In genomic region chr20:48405909-48406308, GRCh38 we compare ENCODE assay signal across 15 cellular contexts.
DNase-seq lines count a peak whose midpoint lies in the region; ATAC-seq, FAIRE-seq and TF ChIP-seq lines count a peak whose summit lies in the region.
"Had no signal": no experiment of that assay in that cellular context is flagged by ENCODE, and none has a peak within 500 bp of the region (broad histone marks: within the 10 kb centered on the region; RNA-seq: fewer than 3 reads in every experiment).

No MANE protein-coding gene starts in this region.

- DNase-seq in GM23338 (ENCODE audit: low spot score): peak; percentile 69
- DNase-seq in NCI-H446 (lab: John Stamatoyannopoulos, UW): peak; percentile 48 to 68
- peak in 1 of 2 experiments; percentile 68 for DNase-seq in H1 (ENCODE audit: low read depth in 1 of 2, low spot score in 2 of 2)
- DNase-seq in retina: peak; percentile 41
- DNase-seq in testis: no peak
- no peak for DNase-seq in CD8-positive, alpha-beta T cell
- DNase-seq: activated naive CD4-positive, alpha-beta T cell treated with Interleukin-2 at 50 U/mL for 16 hours; DMS153; foreskin fibroblast; lower lobe of right lung; MV-4-11; NCI-H748 treated with DMSO at 0.1 percent for 48 hours had no signal

- H3K36me3 Mint-ChIP-seq in GM23338 (ENCODE audit: low read depth): no peaks in the 10 kb centered on the region
- no peaks in the 10 kb centered on the region for H3K36me3 Mint-ChIP-seq in CD8-positive, alpha-beta T cell
- H3K36me3 Mint-ChIP-seq: natural killer cell treated with Interleukin-12 subunit alpha and Interleukin-12 subunit beta and Interleukin-15 and Interleukin-18, amount 100 ng/mL, for 72 hours had no signal

- no peaks in the 10 kb centered on the region for H3K9me2 ChIP-seq in GM23338 (ENCODE audit: insufficient read depth)

- no peaks in the 10 kb centered on the region for H3K79me1 ChIP-seq in H1 (ENCODE audit: low read depth, low read length)

- H3K4me1 ChIP-seq in GM23338 (ENCODE audit: insufficient read depth): peaks cover 18% of the 10 kb centered on the region
- H3K4me1 ChIP-seq in H1 (replicated peaks in 1 of 4; ENCODE audit: control insufficient read depth in 3 of 4, insufficient read depth in 4 of 4, low read length in 3 of 4): peaks cover 2 to 9% (median 6%) of the 10 kb centered on the region in 4 experiments; a peak in 5 of 7 replicates
- no peaks in the 10 kb centered on the region for H3K4me1 ChIP-seq in testis
- H3K4me1 ChIP-seq in CD8-positive, alpha-beta T cell (ENCODE audit: insufficient read depth, low read length): no peaks in the 10 kb centered on the region
- H3K4me1 ChIP-seq: breast epithelium, lower lobe of right lung had no signal

- ATAC-seq in GM23338 (peak; percentile 86), GM18517 (IDR thresholded peaks at IDR 0.05; ENCODE audit: unreplicated experiment) (no peak)
- no peak for ATAC-seq in CD8-positive, alpha-beta T cell
- ATAC-seq: lower lobe of right lung; natural killer cell treated with Interleukin-12 subunit alpha and Interleukin-12 subunit beta and Interleukin-15 and Interleukin-18, amount 100 ng/mL, for 72 hours had no signal

- peaks cover 4% of the 10 kb centered on the region for H3K27me3 Mint-ChIP-seq in GM23338 (ENCODE audit: insufficient read depth, low read depth, poor library complexity)
- peaks cover 13% of the 10 kb centered on the region for H3K27me3 Mint-ChIP-seq in CD8-positive, alpha-beta T cell (ENCODE audit: low read depth)

- H3K27ac Mint-ChIP-seq in GM23338: no peak overlapping the region
- no peak overlapping the region for H3K27ac Mint-ChIP-seq in CD8-positive, alpha-beta T cell
- H3K27ac Mint-ChIP-seq: natural killer cell treated with Interleukin-12 subunit alpha and Interleukin-12 subunit beta and Interleukin-15 and Interleukin-18, amount 100 ng/mL, for 72 hours had no signal

- no peak for TF ChIP-seq POLR2A in H1 (IDR thresholded peaks at IDR 0.05; ENCODE audit: control extremely low read depth in 1 of 2, low read depth in 2 of 2, low read length in 2 of 2)
- no peak for TF ChIP-seq POLR2A in testis (IDR thresholded peaks at IDR 0.05)

- H2BK120ac ChIP-seq in H1 (replicated peaks; ENCODE audit: low read depth, low read length): no peak overlapping the region

- peak overlapping the region; percentile 20 for H4K91ac ChIP-seq in H1 (replicated peaks; ENCODE audit: insufficient read length, low read length)

- H3K36me3 ChIP-seq in GM23338 (ENCODE audit: insufficient read depth) (no peaks in the 10 kb centered on the region), H1 (ENCODE audit: control insufficient read depth in 2 of 4, insufficient read depth in 4 of 4, low read length in 3 of 4) (no peaks in the 10 kb centered on the region), testis (ENCODE audit: low read depth, missing control alignments) (no peaks in the 10 kb centered on the region)
- H3K36me3 ChIP-seq in CD8-positive, alpha-beta T cell (ENCODE audit: insufficient read depth, low read length): no peaks in the 10 kb centered on the region
- H3K36me3 ChIP-seq: breast epithelium, lower lobe of right lung had no signal

- H3K9me3 Mint-ChIP-seq in GM23338: no peaks in the 10 kb centered on the region
- no peaks in the 10 kb centered on the region for H3K9me3 Mint-ChIP-seq in CD8-positive, alpha-beta T cell
- H3K9me3 Mint-ChIP-seq: natural killer cell treated with Interleukin-12 subunit alpha and Interleukin-12 subunit beta and Interleukin-15 and Interleukin-18, amount 100 ng/mL, for 72 hours had no signal

- no peak overlapping the region; the same call in 1 of the 2 replicates for H3K18ac ChIP-seq in H1 (ENCODE audit: extremely low read depth, low read length)

- no peak overlapping the region for H3K4me3 Mint-ChIP-seq in GM23338
- no peak overlapping the region for H3K4me3 Mint-ChIP-seq in CD8-positive, alpha-beta T cell
- H3K4me3 Mint-ChIP-seq: natural killer cell treated with Interleukin-12 subunit alpha and Interleukin-12 subunit beta and Interleukin-15 and Interleukin-18, amount 100 ng/mL, for 72 hours had no signal

- H2AFZ ChIP-seq in GM23338 (no peak overlapping the region; the same call in 1 of the 2 replicates), H1 (ENCODE audit: low read length) (no peak overlapping the region)

- TF ChIP-seq EP300 in H1 (IDR thresholded peaks at IDR 0.05; ENCODE audit: borderline replicate concordance in 1 of 2, low read depth in 2 of 2, low read length in 2 of 2): no peak

- no peaks in the 10 kb centered on the region for H3K9me3 ChIP-seq in H1 (ENCODE audit: insufficient read depth in 2 of 2, low read depth in 1 of 2, low read length in 1 of 2)
- H3K9me3 ChIP-seq in testis: no peaks in the 10 kb centered on the region
- no peaks in the 10 kb centered on the region for H3K9me3 ChIP-seq in CD8-positive, alpha-beta T cell (ENCODE audit: low read length)
- H3K9me3 ChIP-seq: breast epithelium, lower lobe of right lung had no signal

- H3K27ac ChIP-seq in GM23338 (ENCODE audit: low read depth): no peak overlapping the region
- H3K27ac ChIP-seq in H1 (ENCODE audit: low read depth, low read length): no peak overlapping the region
- no peak overlapping the region for H3K27ac ChIP-seq in testis
- H3K27ac ChIP-seq in CD8-positive, alpha-beta T cell (ENCODE audit: low read depth, low read length): no peak overlapping the region
- H3K27ac ChIP-seq: breast epithelium, lower lobe of right lung had no signal

- no peak overlapping the region for H4K5ac ChIP-seq in H1 (ENCODE audit: insufficient read length, low read depth, low read length)

- H3K4me3 ChIP-seq in GM23338 (no peak overlapping the region), H1 (ENCODE audit: extremely low read depth in 1 of 4, insufficient read depth in 2 of 4, low read depth in 3 of 4, low read length in 4 of 4) (no peak overlapping the region), testis (no peak overlapping the region)
- H3K4me3 ChIP-seq in CD8-positive, alpha-beta T cell (ENCODE audit: low read depth, low read length): no peak overlapping the region
- H3K4me3 ChIP-seq: breast epithelium, lower lobe of right lung had no signal

- H2BK15ac ChIP-seq in H1 (ENCODE audit: low read length): 0 out of 2 replicates have a peak overlapping the region, but pooled peaks have one; percentile 34

- no peak for FAIRE-seq in H1 (lab: Jason Lieb, UNC)

- H3K14ac ChIP-seq in H1 (ENCODE audit: insufficient read length): no peak overlapping the region

- CTCF ChIA-PET in H1 (lab: Charles Lee; ENCODE audit: partially characterized antibody): interaction anchor here (2.0 to 3.3 kb wide), 3 partner anchors 10 to 22 kb away, joined by 5 to 24 read pairs (median 15); no protein-coding TSS in a partner anchor
- CTCF ChIA-PET in CD8-positive, alpha-beta T cell (lab: Charles Lee): no interaction called here

- no peaks in the 10 kb centered on the region for H3K23me2 ChIP-seq in H1 (ENCODE audit: low read depth, low read length)

- intact Hi-C loops in testis (cut with DNase I; ENCODE audit: low total_unique reads): no loop called here
- intact Hi-C loops in CD8-positive, alpha-beta T cell (cut with DNase I, micrococcal nuclease): no loop called here

- H2BK5ac ChIP-seq in H1 (ENCODE audit: low read depth, low read length): no peak overlapping the region

- no peak overlapping the region for H3K4me2 ChIP-seq in GM23338
- no peak overlapping the region; a peak in 1 of 4 replicates for H3K4me2 ChIP-seq in H1 (ENCODE audit: insufficient read depth in 1 of 2, low read depth in 2 of 2, low read length in 2 of 2)

- no peak overlapping the region for H3K23ac ChIP-seq in H1 (ENCODE audit: insufficient read length)

- no peaks in the 10 kb centered on the region for H4K20me1 ChIP-seq in GM23338 (replicated peaks; ENCODE audit: insufficient read depth)
- no peaks in the 10 kb centered on the region for H4K20me1 ChIP-seq in H1 (replicated peaks in 1 of 2; ENCODE audit: control insufficient read depth in 1 of 2, insufficient read depth in 2 of 2, low read length in 2 of 2)

- H2BK12ac ChIP-seq in H1 (ENCODE audit: low read depth, low read length): peak overlapping the region; percentile 42; the same call in 1 of the 2 replicates

- 86% methylated on average over 4 of the region's 13 CpGs; no CpG with 5 or more reads in 1 of the 2 experiments for WGBS in H1 (ENCODE audit: extremely low coverage in 1 of 2, insufficient coverage in 1 of 2, insufficient read length in 1 of 2, insufficient replicate concordance in 2 of 2, low coverage in 1 of 2, low lambda C conversion rate in 2 of 2, missing lambda C conversion rate in 1 of 2), 2 experiments
- WGBS in testis, 2 donors: 75 to 77% methylated on average over 6 to 13 of the region's 13 CpGs

- POLR2A ChIA-PET in H1 (lab: Charles Lee; ENCODE audit: partially characterized antibody): no interaction called here
- POLR2A ChIA-PET in CD8-positive, alpha-beta T cell (lab: Charles Lee): no interaction called here

- no peaks in the 10 kb centered on the region for H3F3A ChIP-seq in GM23338 (replicated peaks; ENCODE audit: low read depth)

- no peak overlapping the region for H3K4ac ChIP-seq in H1 (replicated peaks; ENCODE audit: insufficient read length, low read depth, low read length)

- H2AK5ac ChIP-seq in H1 (ENCODE audit: low read depth, low read length): 0 out of 2 replicates have a peak overlapping the region, but pooled peaks have one; percentile 17

- H3K27me3 ChIP-seq in GM23338 (ENCODE audit: insufficient read depth) (no peaks in the 10 kb centered on the region), H1 (replicated peaks in 1 of 4; ENCODE audit: control insufficient read depth in 3 of 4, extremely low read depth in 1 of 4, insufficient read depth in 3 of 4, low read length in 3 of 4) (no peaks in the 10 kb centered on the region; a peak in 1 of 7 replicates), testis (no peaks in the 10 kb centered on the region)
- H3K27me3 ChIP-seq in CD8-positive, alpha-beta T cell (ENCODE audit: insufficient read depth, low read length): no peaks in the 10 kb centered on the region

- peak; percentile 53 to 67 for TF ChIP-seq RAD21 in H1 (IDR thresholded peaks at IDR 0.05 in 1 of 2, conservative IDR thresholded peaks at IDR 0.05 in 1 of 2; ENCODE audit: low read depth in 2 of 2, low read length in 2 of 2)

- no peaks in the 10 kb centered on the region for H3K79me2 ChIP-seq in GM23338 (replicated peaks; ENCODE audit: insufficient read depth)
- H3K79me2 ChIP-seq in H1 (ENCODE audit: control insufficient read depth in 1 of 2, insufficient read depth in 2 of 2, low read length in 2 of 2): no peaks in the 10 kb centered on the region

- no peak overlapping the region for H2BK20ac ChIP-seq in H1 (ENCODE audit: low read length)

- H3K9ac ChIP-seq in H1 (replicated peaks in 1 of 4; ENCODE audit: extremely low read depth in 1 of 4, low read depth in 3 of 4, low read length in 3 of 4): no peak overlapping the region

- H4K8ac ChIP-seq in H1 (ENCODE audit: extremely low read depth, insufficient read depth, low read length): no peak overlapping the region

- no peak overlapping the region for H3K56ac ChIP-seq in H1 (replicated peaks; ENCODE audit: insufficient read length, low read depth, low read length)

- peaks cover 26% of the 10 kb centered on the region for H3K4me1 Mint-ChIP-seq in GM23338
- H3K4me1 Mint-ChIP-seq in CD8-positive, alpha-beta T cell (ENCODE audit: low read depth): no peaks in the 10 kb centered on the region

- TF ChIP-seq CTCF in GM23338 (conservative IDR thresholded peaks at IDR 0.05; ENCODE audit: low read depth in 2 of 2) (peak; percentile 37 to 61), H1 (IDR thresholded peaks at IDR 0.05; ENCODE audit: control extremely low read depth in 1 of 3, insufficient read depth in 1 of 3, low read depth in 1 of 3, low read length in 3 of 3) (peak; percentile 43 to 70 (median 68); a peak in 3 of 4 replicates), testis (IDR thresholded peaks at IDR 0.05) (no peak)
- no peak for TF ChIP-seq CTCF in CD8-positive, alpha-beta T cell (IDR thresholded peaks at IDR 0.05)

Comparison
In these comparisons a context has a peak if more than half of its experiments do, and no peak if none do; other contexts are left out.
1. DNase-seq: peak in GM23338 (single experiment), NCI-H446 (2 of 2) and retina (single experiment); none in testis (single experiment) and CD8-positive, alpha-beta T cell (0 of 7).
2. CTCF ChIP-seq: peak in GM23338 (2 of 2) and H1 (3 of 3); none in testis (0 of 3) and CD8-positive, alpha-beta T cell (single experiment).